Comparison of ENCODE assay signal across 33 cellular contexts in genomic region chr4:8366601-8367000, GRCh38.
"Had no signal": no experiment of that assay in that cellular context is flagged by ENCODE, and none has a peak within 500 bp of the region (broad histone marks: within the 10 kb centered on the region; RNA-seq: fewer than 3 reads in every experiment).

No MANE protein-coding gene starts in this region.

- H3K4me1 Mint-ChIP-seq: activated B cell treated with CpG ODN at 0.5 μM for 24 hours; activated CD4-positive, alpha-beta T cell treated with anti-CD3 and anti-CD28 coated beads, Interleukin-2, amount 10 ng/mL, durations not matched to agents 24 days and 14 days; activated CD8-positive, alpha-beta memory T cell treated with anti-CD3 and anti-CD28 coated beads, Interleukin-2, amount 10 ng/mL, durations not matched to agents 7 days and 5 days; activated naive CD4-positive, alpha-beta T cell treated with anti-CD3 and anti-CD28 coated beads, Interleukin-2, amount 50 U/mL, for 24 hours; activated naive CD8-positive, alpha-beta T cell treated with anti-CD3 and anti-CD28 coated beads for 36 hours; activated naive CD8-positive, alpha-beta T cell treated with anti-CD3 and anti-CD28 coated beads, Interleukin-2, amount 50 U/mL, for 24 hours; T-cell had no signal

- H3K9me3 Mint-ChIP-seq: activated CD4-positive, alpha-beta T cell treated with anti-CD3 and anti-CD28 coated beads, Interleukin-2, amount 10 ng/mL, durations not matched to agents 24 days and 14 days; activated naive CD4-positive, alpha-beta T cell treated with anti-CD3 and anti-CD28 coated beads, Interleukin-2, amount 50 U/mL, for 24 hours; activated naive CD8-positive, alpha-beta T cell treated with anti-CD3 and anti-CD28 coated beads, Interleukin-2, amount 50 U/mL, for 24 hours; activated T-helper 1 cell treated with anti-CD3 and anti-CD28 coated beads, Interleukin-12 subunit alpha, Interleukin-12 subunit beta, Interleukin-2, Interleukin-4 antibody, amounts not matched to agents 30 ng/mL and 10 ng/mL and 1 ng/mL, durations not matched to agents 14 hours and 24 hours and 36 hours; activated T-helper 2 cell treated with anti-CD3 and anti-CD28 coated beads, Interferon-gamma antibody, Interleukin-2, Interleukin-4, amounts not matched to agents 10 μg/mL and 5 μg/mL and 100 μg/mL, durations not matched to agents 14 hours and 24 hours and 36 hours; T-helper 1 cell treated with Interleukin-12 subunit alpha and Interleukin-12 subunit beta and Interleukin-4 antibody, amounts not matched to agents 30 μg/mL and 1 μg/mL, for 36 hours; T-helper 2 cell treated with Interferon-gamma antibody and Interleukin-4, amounts not matched to agents 5 μg/mL and 100 μg/mL, for 36 hours had no signal

- H3K4me3 ChIP-seq: adrenal gland, body of pancreas, colonic mucosa, esophagus squamous epithelium, gastroesophageal sphincter had no signal

- H3K36me3 Mint-ChIP-seq: activated CD8-positive, alpha-beta memory T cell treated with anti-CD3 and anti-CD28 coated beads, Interleukin-2, amount 10 ng/mL, durations not matched to agents 7 days and 5 days had no signal

- H3K9me3 ChIP-seq: adrenal gland, body of pancreas, colonic mucosa, esophagus squamous epithelium, gastroesophageal sphincter had no signal

- H3K36me3 ChIP-seq: colonic mucosa, WERI-Rb-1 had no signal

- H3K4me3 Mint-ChIP-seq: activated B cell treated with CpG ODN at 0.5 μM for 24 hours; activated CD4-positive, alpha-beta memory T cell treated with anti-CD3 and anti-CD28 coated beads for 36 hours; activated CD4-positive, alpha-beta T cell treated with anti-CD3 and anti-CD28 coated beads, Interleukin-2, amount 10 ng/mL, durations not matched to agents 24 days and 14 days; activated CD8-positive, alpha-beta memory T cell treated with anti-CD3 and anti-CD28 coated beads, Interleukin-2, amount 10 ng/mL, durations not matched to agents 7 days and 5 days; activated CD8-positive, alpha-beta T cell treated with anti-CD3 and anti-CD28 coated beads, Interleukin-2, amount 10 ng/mL, durations not matched to agents 7 days and 5 days; activated naive CD4-positive, alpha-beta T cell treated with anti-CD3 and anti-CD28 coated beads for 36 hours; activated naive CD4-positive, alpha-beta T cell treated with anti-CD3 and anti-CD28 coated beads, Interleukin-2, amount 50 U/mL, for 24 hours; activated naive CD8-positive, alpha-beta T cell treated with anti-CD3 and anti-CD28 coated beads for 36 hours; activated naive CD8-positive, alpha-beta T cell treated with anti-CD3 and anti-CD28 coated beads, Interleukin-2, amount 50 U/mL, for 24 hours; activated T-helper 1 cell treated with anti-CD3 and anti-CD28 coated beads, Interleukin-12 subunit alpha, Interleukin-12 subunit beta, Interleukin-2, Interleukin-4 antibody, amounts not matched to agents 30 ng/mL and 10 ng/mL and 1 ng/mL, durations not matched to agents 14 hours and 24 hours and 36 hours; T-cell; T-helper 1 cell treated with Interleukin-12 subunit alpha and Interleukin-12 subunit beta and Interleukin-4 antibody, amounts not matched to agents 30 μg/mL and 1 μg/mL, for 36 hours; T-helper 2 cell treated with Interferon-gamma antibody and Interleukin-4, amounts not matched to agents 5 μg/mL and 100 μg/mL, for 36 hours had no signal

- H3K27me3 ChIP-seq: adrenal gland, body of pancreas, colonic mucosa, esophagus squamous epithelium, gastroesophageal sphincter had no signal

- DNase-seq: activated B cell treated with CpG ODN at 0.5 μM for 24 hours; activated CD4-positive, alpha-beta memory T cell treated with anti-CD3 and anti-CD28 coated beads for 36 hours; activated CD4-positive, alpha-beta T cell treated with anti-CD3 and anti-CD28 coated beads, Interleukin-2, amount 10 ng/mL, durations not matched to agents 24 days and 14 days; activated CD8-positive, alpha-beta memory T cell treated with anti-CD3 and anti-CD28 coated beads, Interleukin-2, amount 10 ng/mL, durations not matched to agents 7 days and 5 days; activated CD8-positive, alpha-beta memory T cell treated with anti-CD3 and anti-CD28 coated beads, Interleukin-2, amount 50 U/mL, for 4 hours; activated CD8-positive, alpha-beta T cell treated with anti-CD3 and anti-CD28 coated beads, Interleukin-2, amount 10 ng/mL, durations not matched to agents 7 days and 5 days; activated effector memory CD4-positive, alpha-beta T cell treated with anti-CD3 and anti-CD28 coated beads, Interleukin-2, amount 50 U/mL, for 16 hours; activated naive CD4-positive, alpha-beta T cell treated with anti-CD3 and anti-CD28 coated beads for 36 hours; activated naive CD8-positive, alpha-beta T cell treated with anti-CD3 and anti-CD28 coated beads for 36 hours; activated naive CD8-positive, alpha-beta T cell treated with anti-CD3 and anti-CD28 coated beads, Interleukin-2, amount 50 U/mL, for 24 hours; activated T-cell treated with anti-CD3 and anti-CD28 coated beads, Interleukin-2, amount 50 U/mL, for 1 hour; activated T-cell treated with anti-CD3 and anti-CD28 coated beads, Interleukin-2, amount 50 U/mL, for 48 hours; adrenal gland; amygdala; body of pancreas; central memory CD4-positive, alpha-beta T cell; cerebellar nuclear complex; colonic mucosa; effector CD8-positive, alpha-beta T cell; esophagus squamous epithelium; foreskin melanocyte; SW 1271; T-cell; T1000; WERI-Rb-1 had no signal

- H3K27ac ChIP-seq: adrenal gland, body of pancreas, colonic mucosa, epithelial cell of prostate, esophagus squamous epithelium, gastroesophageal sphincter, WERI-Rb-1 had no signal

- ATAC-seq: activated CD4-positive, CD25-positive, alpha-beta regulatory T cell treated with anti-CD3 and anti-CD28 coated beads, Interleukin-2, amount 50 U/mL, for 24 hours; activated CD8-positive, alpha-beta memory T cell treated with anti-CD3 and anti-CD28 coated beads, Interleukin-2, amount 10 ng/mL, durations not matched to agents 7 days and 5 days; activated CD8-positive, alpha-beta T cell treated with anti-CD3 and anti-CD28 coated beads, Interleukin-2, amount 10 ng/mL, durations not matched to agents 7 days and 5 days; activated naive CD8-positive, alpha-beta T cell treated with anti-CD3 and anti-CD28 coated beads, Interleukin-2, amount 50 U/mL, for 24 hours; body of pancreas; gastroesophageal sphincter; T-cell had no signal

- H3K27ac Mint-ChIP-seq: activated B cell treated with CpG ODN at 0.5 μM for 24 hours; activated CD4-positive, alpha-beta memory T cell treated with anti-CD3 and anti-CD28 coated beads for 36 hours; activated CD4-positive, alpha-beta T cell treated with anti-CD3 and anti-CD28 coated beads, Interleukin-2, amount 10 ng/mL, durations not matched to agents 24 days and 14 days; activated CD8-positive, alpha-beta memory T cell treated with anti-CD3 and anti-CD28 coated beads, Interleukin-2, amount 10 ng/mL, durations not matched to agents 7 days and 5 days; activated CD8-positive, alpha-beta T cell treated with anti-CD3 and anti-CD28 coated beads, Interleukin-2, amount 10 ng/mL, durations not matched to agents 7 days and 5 days; activated naive CD4-positive, alpha-beta T cell treated with anti-CD3 and anti-CD28 coated beads for 36 hours; activated naive CD4-positive, alpha-beta T cell treated with anti-CD3 and anti-CD28 coated beads, Interleukin-2, amount 50 U/mL, for 24 hours; activated naive CD8-positive, alpha-beta T cell treated with anti-CD3 and anti-CD28 coated beads for 36 hours; activated naive CD8-positive, alpha-beta T cell treated with anti-CD3 and anti-CD28 coated beads, Interleukin-2, amount 50 U/mL, for 24 hours; activated T-helper 1 cell treated with anti-CD3 and anti-CD28 coated beads, Interleukin-12 subunit alpha, Interleukin-12 subunit beta, Interleukin-2, Interleukin-4 antibody, amounts not matched to agents 30 ng/mL and 10 ng/mL and 1 ng/mL, durations not matched to agents 14 hours and 24 hours and 36 hours; activated T-helper 2 cell treated with anti-CD3 and anti-CD28 coated beads, Interferon-gamma antibody, Interleukin-2, Interleukin-4, amounts not matched to agents 10 μg/mL and 5 μg/mL and 100 μg/mL, durations not matched to agents 14 hours and 24 hours and 36 hours; T-cell; T-helper 1 cell treated with Interleukin-12 subunit alpha and Interleukin-12 subunit beta and Interleukin-4 antibody, amounts not matched to agents 30 μg/mL and 1 μg/mL, for 36 hours; T-helper 2 cell treated with Interferon-gamma antibody and Interleukin-4, amounts not matched to agents 5 μg/mL and 100 μg/mL, for 36 hours had no signal

- H3K4me1 ChIP-seq: adrenal gland, body of pancreas, colonic mucosa, esophagus squamous epithelium had no signal

- H3K27me3 Mint-ChIP-seq: activated B cell treated with CpG ODN at 0.5 μM for 24 hours; activated CD4-positive, alpha-beta memory T cell treated with anti-CD3 and anti-CD28 coated beads for 36 hours; activated CD4-positive, alpha-beta T cell treated with anti-CD3 and anti-CD28 coated beads, Interleukin-2, amount 10 ng/mL, durations not matched to agents 24 days and 14 days; activated CD8-positive, alpha-beta memory T cell treated with anti-CD3 and anti-CD28 coated beads, Interleukin-2, amount 10 ng/mL, durations not matched to agents 7 days and 5 days; activated naive CD4-positive, alpha-beta T cell treated with anti-CD3 and anti-CD28 coated beads, Interleukin-2, amount 50 U/mL, for 24 hours; activated naive CD8-positive, alpha-beta T cell treated with anti-CD3 and anti-CD28 coated beads for 36 hours; activated naive CD8-positive, alpha-beta T cell treated with anti-CD3 and anti-CD28 coated beads, Interleukin-2, amount 50 U/mL, for 24 hours; T-cell had no signal
